27 cellular contexts compared by ENCODE assay signal in genomic region chr16:10867199-10867598, GRCh38. TPM values are rescaled to one million over a fixed set of nuclear protein-coding genes. Genes with fewer than 3 reads are reported as not detected.
DNase-seq lines count a peak whose midpoint lies in the region; ATAC-seq and TF ChIP-seq lines count a peak whose summit lies in the region.
"Had no signal": no experiment of that assay in that cellular context is flagged by ENCODE, and none has a peak within 500 bp of the region (broad histone marks: within the 10 kb centered on the region; RNA-seq: fewer than 3 reads in every experiment).

No MANE protein-coding gene starts in this region.

- H3K4me1 Mint-ChIP-seq in T-helper 17 cell, result peaks cover 30% of the 10 kb centered on the region

- H3K9ac ChIP-seq in BLaER1, result peak overlapping the region; percentile 81
- H3K9ac ChIP-seq: SK-N-SH had no signal

- H3K36me3 ChIP-seq in BLaER1 (no peaks in the 10 kb centered on the region), spleen (no peaks in the 10 kb centered on the region)
- H3K36me3 ChIP-seq: brain microvascular endothelial cell, neutrophil had no signal

- no peak overlapping the region for H3K4me3 ChIP-seq in BLaER1
- H3K4me3 ChIP-seq in GM12865 (ENCODE audit: low read depth, low read length), result no peak overlapping the region
- H3K4me3 ChIP-seq in spleen, result peak overlapping the region in 1 of 8 donors; percentile 7
- H3K4me3 ChIP-seq: K562 had no signal

- 60 to 80% (median 62%) methylated on average over 6 of the region's 6 CpGs for WGBS in spleen, 5 donors

- H3K9me3 ChIP-seq in BLaER1, result peaks cover 12% of the 10 kb centered on the region
- no peaks in the 10 kb centered on the region for H3K9me3 ChIP-seq in T-helper 17 cell (ENCODE audit: control insufficient read depth, low read length, poor library complexity, severe bottlenecking)
- no peaks in the 10 kb centered on the region for H3K9me3 ChIP-seq in spleen
- H3K9me3 ChIP-seq: neutrophil, SK-N-SH had no signal

- peak overlapping the region; percentile 94 for H3K27ac ChIP-seq in BLaER1
- peak overlapping the region in 6 of 8 donors; percentile 46 to 85 (median 79) for H3K27ac ChIP-seq in spleen
- H3K27ac ChIP-seq: brain microvascular endothelial cell, C4-2B had no signal

- ATAC-seq in T-helper 17 cell (no peak), GM18520 (IDR thresholded peaks at IDR 0.05; ENCODE audit: unreplicated experiment) (no peak), Right ventricle myocardium superior (ENCODE audit: poor library complexity) (no peak), HG03280 (IDR thresholded peaks at IDR 0.05; ENCODE audit: unreplicated experiment) (no peak)
- ATAC-seq: K562 had no signal

- peaks cover 82% of the 10 kb centered on the region for H3K4me1 ChIP-seq in BLaER1
- H3K4me1 ChIP-seq in spleen, result peaks cover 36 to 82% (median 63%) of the 10 kb centered on the region in 6 donors

- H3K4me2 ChIP-seq in BLaER1, result peak overlapping the region; percentile 83
- H3K4me2 ChIP-seq: SK-N-SH had no signal

- H3K27me3 ChIP-seq in BLaER1, result no peaks in the 10 kb centered on the region
- no peaks in the 10 kb centered on the region for H3K27me3 ChIP-seq in spleen (replicated peaks in 1 of 7)
- H3K27me3 ChIP-seq: brain microvascular endothelial cell, neutrophil had no signal

- no peak for TF ChIP-seq POLR2A in spleen (IDR thresholded peaks at IDR 0.05)

- no peaks in the 10 kb centered on the region for H3K36me3 Mint-ChIP-seq in T-helper 17 cell (ENCODE audit: low read depth)

- DNase-seq in GM12865 (ENCODE audit: low read depth), result peak; percentile 20
- DNase-seq in T-helper 17 cell, result no peak
- DNase-seq in spleen, result no peak
- DNase-seq in NCI-H1436 treated with DMSO at 0.1 percent for 48 hours (lab: John Stamatoyannopoulos, UW), result no peak
- DNase-seq in Right ventricle myocardium superior, result no peak
- DNase-seq: activated CD4-positive, alpha-beta T cell treated with anti-CD3 and anti-CD28 coated beads for 4 hours; activated naive CD4-positive, alpha-beta T cell treated with anti-CD3 and anti-CD28 coated beads for 36 hours; amniotic stem cell; brain microvascular endothelial cell; DMS79 treated with DMSO at 0.1 percent for 48 hours; H7; hippocampal formation; mesenchymal stem cell; NCI-H2081; NCI-H345; NCI-H748 treated with DMSO at 0.1 percent for 48 hours; SK-N-SH had no signal

- intact Hi-C loops in spleen (cut with DNase I; ENCODE audit: low total_unique reads) (no loop called here), Right ventricle myocardium superior (cut with DNase I) (no loop called here)

- no peak overlapping the region for H3K4me3 Mint-ChIP-seq in T-helper 17 cell
- H3K4me3 Mint-ChIP-seq: activated naive CD4-positive, alpha-beta T cell treated with anti-CD3 and anti-CD28 coated beads for 36 hours had no signal

- TF ChIP-seq CTCF in GM12865 (IDR thresholded peaks at IDR 0.05; ENCODE audit: insufficient read depth, low read depth, low read length, missing control alignments) (no peak), spleen (IDR thresholded peaks at IDR 0.05 in 8 of 11, conservative IDR thresholded peaks at IDR 0.05 in 3 of 11) (no peak)

- H3K27ac Mint-ChIP-seq in T-helper 17 cell, result peak overlapping the region; percentile 1
- H3K27ac Mint-ChIP-seq: activated naive CD4-positive, alpha-beta T cell treated with anti-CD3 and anti-CD28 coated beads for 36 hours; progenitor cell of endocrine pancreas had no signal

- H3K27me3 Mint-ChIP-seq in T-helper 17 cell, result peaks cover 27% of the 10 kb centered on the region

- H4K20me1 ChIP-seq in BLaER1, result no peaks in the 10 kb centered on the region

RNA-seq across cellular contexts. Expression of gene CIITA, which starts 9.8 kb away (rescaled TPM):
- total RNA-seq in T-helper 17 cell (10 to 100 TPM in 1 of 2 donors, 1 to 10 TPM in 1; 9.7 to 25.3 TPM), spleen (100 to 1,000 TPM in 6 of 7 donors, 10 to 100 TPM in 1; 88.0 to 179 (median 143) TPM), Right ventricle myocardium superior (7.9 TPM)
- 10 to 100 TPM; 67.0 to 93.6 (median 81.8) TPM for polyA plus RNA-seq in spleen
- total RNA-seq: chondrocyte, H7, MCF 10A, progenitor cell of endocrine pancreas had no signal

RNA-seq across cellular contexts. Expression of gene TVP23A, which starts 48.6 kb away (rescaled TPM):
- total RNA-seq in T-helper 17 cell (not detected), spleen (1 to 10 TPM in 3 of 7 donors, under 1 TPM in 3, not detected in 1; 0.42 to 2.2 (median 1.2) TPM), Right ventricle myocardium superior (0.19 TPM)
- 1 to 10 TPM in 1 of 3 donors, under 1 TPM in 2; 0.29 to 1.1 (median 0.72) TPM for polyA plus RNA-seq in spleen
- total RNA-seq: activated naive CD4-positive, alpha-beta T cell treated with anti-CD3 and anti-CD28 coated beads for 36 hours; HT1080; MCF 10A had no signal
